1 cellular context compared by ENCODE assay signal in genomic region chr4:70178075-70178660, GRCh38.
A peak's percentile ranks its signal among the peaks of the same experiment; 100 is the strongest.
TF ChIP-seq lines count a peak whose summit lies in the region.

No MANE protein-coding gene starts in this region.

TF ChIP-seq in K562, 482 proteins besides CTCF, POLR2A, EP300 and RAD21:
- TF ChIP-seq ZNF655 (CRISPR knock-in tag; IDR thresholded peaks at IDR 0.05) = no peak
- TF ChIP-seq PCBP2 (IDR thresholded peaks at IDR 0.05; ENCODE audit: low read depth, low read length, poor library complexity, severe bottlenecking) = peak; percentile 54
